ENCODE assay signal across 5 cellular contexts in the genomic region with DNA sequence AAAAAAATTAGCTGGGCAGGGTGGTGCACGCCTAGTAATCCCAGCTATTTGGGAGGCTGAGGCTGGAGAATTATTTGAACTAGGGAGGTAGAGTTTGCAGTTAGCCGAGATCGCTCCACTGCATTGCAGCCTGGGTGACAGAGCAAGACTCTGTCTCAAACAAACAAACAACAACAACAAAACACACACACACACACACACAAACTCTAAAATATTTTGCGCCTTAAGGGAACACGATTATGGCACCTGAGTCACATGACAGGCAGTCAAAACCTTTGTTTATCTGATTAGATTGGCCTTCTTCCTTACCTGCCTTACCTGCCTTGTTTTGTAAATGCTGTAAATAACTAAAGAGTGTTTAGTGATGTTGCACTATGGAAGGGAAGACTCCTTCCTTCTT.
"Had no signal": no experiment of that assay in that cellular context is flagged by ENCODE, and none has a peak within 500 bp of the region (broad histone marks: within the 10 kb centered on the region; RNA-seq: fewer than 3 reads in every experiment).

No MANE protein-coding gene starts in this region.

- DNase-seq: IMR-90, KBM-7, KG1 had no signal

- H3K27ac ChIP-seq: HL-60 had no signal

- H3K4me3 ChIP-seq: K562 had no signal
